ENCODE assay signal across 8 cellular contexts in the genomic region with DNA sequence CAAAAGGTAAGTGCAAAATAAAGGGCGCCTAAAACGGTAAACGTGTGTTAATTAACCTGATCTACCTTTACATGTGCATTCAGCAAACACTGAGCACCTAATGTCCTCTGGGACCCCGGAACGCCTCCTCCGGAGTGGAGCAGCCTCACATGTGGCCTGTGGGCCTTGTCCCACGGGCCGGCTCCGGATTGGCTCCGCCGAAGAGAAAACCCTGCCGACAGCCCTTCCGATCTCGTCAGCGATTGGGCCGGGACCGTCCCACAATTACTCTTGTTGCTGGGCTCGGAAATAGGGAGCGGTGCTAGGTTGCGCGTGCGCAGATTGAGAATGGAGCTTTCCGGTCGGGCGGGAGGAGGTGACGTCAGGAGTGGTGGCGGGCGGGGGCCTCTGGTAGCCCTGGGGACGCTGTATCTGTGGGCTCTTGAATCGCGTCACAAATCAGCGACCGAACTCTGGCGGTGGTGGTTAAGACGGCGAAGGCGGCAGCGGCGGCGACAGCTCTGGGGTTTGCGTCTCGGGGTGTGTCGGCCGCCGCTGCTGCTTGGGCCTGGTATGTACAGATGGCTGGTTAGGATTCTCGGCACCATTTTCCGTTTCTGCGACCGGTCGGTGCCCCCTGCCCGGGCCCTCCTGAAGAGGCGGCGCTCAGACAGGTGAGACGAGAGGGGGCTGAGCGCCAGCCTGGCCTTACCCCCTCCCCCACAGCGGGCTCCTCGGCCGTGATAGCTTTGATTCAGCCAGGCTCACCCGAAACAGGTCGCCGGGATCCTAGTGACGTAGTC. TPM values are rescaled to one million over a fixed set of nuclear protein-coding genes. Genes with fewer than 3 reads are reported as not detected.
DNase-seq lines count a peak whose midpoint lies in the region; ATAC-seq and TF ChIP-seq lines count a peak whose summit lies in the region.

A gene (plus strand): TSS at position 434 of the 782 bp plus-strand sequence. CDS start 119 bp downstream, at position 553.

- H3K27ac ChIP-seq in heart right ventricle (peak within 1 kb of the TSS; percentile 72 to 99 (median 94)), upper lobe of left lung (peak within 1 kb of the TSS; percentile 96 to 97 (median 96))

- WGBS in heart right ventricle, 2 donors = 0% methylated on average over 62 of the region's 62 CpGs
- WGBS in upper lobe of left lung, 2 donors = 0 to 2% methylated on average over 18 to 60 of the region's 62 CpGs

- peak in 1 of 4 donors; percentile 13 for TF ChIP-seq EP300 in upper lobe of left lung (IDR thresholded peaks at IDR 0.05)

- H3K27me3 ChIP-seq in heart right ventricle = no peaks in the 10 kb centered on the region
- H3K27me3 ChIP-seq in upper lobe of left lung = no peaks in the 10 kb centered on the region

- peak within 1 kb of the TSS; percentile 89 for H3K27ac Mint-ChIP-seq in T-helper 1 cell treated with Interleukin-12 subunit alpha and Interleukin-12 subunit beta and Interleukin-4 antibody, amounts not matched to agents 30 μg/mL and 1 μg/mL, for 36 hours

- no peaks in the 10 kb centered on the region for H3K9me3 Mint-ChIP-seq in T-helper 1 cell treated with Interleukin-12 subunit alpha and Interleukin-12 subunit beta and Interleukin-4 antibody, amounts not matched to agents 30 μg/mL and 1 μg/mL, for 36 hours

- TF ChIP-seq POLR2A in upper lobe of left lung (IDR thresholded peaks at IDR 0.05) = peak in 3 of 4 donors; percentile 69 to 94 (median 89)

- in situ Hi-C loops in GM13977 (cut with MboI; ENCODE audit: low pct_unique_long_range_greater_than_20kb, low sequenced_read_pairs, unreplicated experiment) = no loop called here

- ATAC-seq in HG02884 (IDR thresholded peaks at IDR 0.05; ENCODE audit: unreplicated experiment) (peak; percentile 96), heart right ventricle (peak; percentile 97 to 99 (median 98)), upper lobe of left lung (ENCODE audit: low FRiP score in 2 of 2) (peak; percentile 98)

- DNase-seq in GM13977 (ENCODE audit: low spot score) (peak; percentile 95), NCI-H1694 (lab: John Stamatoyannopoulos, UW) (peak; percentile 99), amniotic stem cell (lab: John Stamatoyannopoulos, UW) (peak; percentile 99), heart right ventricle (peak; percentile 99), posterior cingulate gyrus (peak; percentile 99 to 100 (median 100)), upper lobe of left lung (peak; percentile 99)

- peaks cover 0 to 11% (median 0%) of the 10 kb centered on the region in 9 donors for H3K36me3 ChIP-seq in heart right ventricle
- H3K36me3 ChIP-seq in upper lobe of left lung = peaks cover 0 to 7% (median 3%) of the 10 kb centered on the region in 4 donors

- H3K9me3 ChIP-seq in heart right ventricle (no peaks in the 10 kb centered on the region), upper lobe of left lung (no peaks in the 10 kb centered on the region)

- H3K27me3 Mint-ChIP-seq in T-helper 1 cell treated with Interleukin-12 subunit alpha and Interleukin-12 subunit beta and Interleukin-4 antibody, amounts not matched to agents 30 μg/mL and 1 μg/mL, for 36 hours (ENCODE audit: low read depth) = no peaks in the 10 kb centered on the region

- peaks cover 7 to 39% (median 28%) of the 10 kb centered on the region in 9 donors for H3K4me1 ChIP-seq in heart right ventricle
- H3K4me1 ChIP-seq in upper lobe of left lung = peaks cover 16 to 38% (median 25%) of the 10 kb centered on the region in 4 donors

- intact Hi-C loops in heart right ventricle (cut with DNase I) = loop anchor here in 5 of 10 donors (2.0 to 10.0 kb wide), 4 partner anchors 87 to 221 kb away; a partner anchor contains a TSS
- intact Hi-C loops in posterior cingulate gyrus (cut with DNase I) = no loop called here

- H3K4me1 Mint-ChIP-seq in T-helper 1 cell treated with Interleukin-12 subunit alpha and Interleukin-12 subunit beta and Interleukin-4 antibody, amounts not matched to agents 30 μg/mL and 1 μg/mL, for 36 hours (ENCODE audit: low read depth) = peaks cover 21% of the 10 kb centered on the region

- H3K4me3 Mint-ChIP-seq in T-helper 1 cell treated with Interleukin-12 subunit alpha and Interleukin-12 subunit beta and Interleukin-4 antibody, amounts not matched to agents 30 μg/mL and 1 μg/mL, for 36 hours = peak within 1 kb of the TSS; percentile 82

- peaks cover 7% of the 10 kb centered on the region for H3K36me3 Mint-ChIP-seq in T-helper 1 cell treated with Interleukin-12 subunit alpha and Interleukin-12 subunit beta and Interleukin-4 antibody, amounts not matched to agents 30 μg/mL and 1 μg/mL, for 36 hours (ENCODE audit: low read depth)

- H3K4me3 ChIP-seq in heart right ventricle (peak within 1 kb of the TSS; percentile 69 to 99 (median 91)), upper lobe of left lung (peak within 1 kb of the TSS; percentile 59 to 99 (median 80))

- TF ChIP-seq CTCF in GM13977 (IDR thresholded peaks at IDR 0.05; ENCODE audit: extremely low read depth, insufficient read depth, missing control alignments) (no peak), heart right ventricle (IDR thresholded peaks at IDR 0.05) (no peak), upper lobe of left lung (IDR thresholded peaks at IDR 0.05) (peak in 2 of 6 experiments; percentile 4 to 6)

RNA-seq across cellular contexts. Expression of the gene that starts here (rescaled TPM):
- total RNA-seq in heart right ventricle (10 to 100 TPM; 26.6 to 46.5 (median 39.0) TPM), upper lobe of left lung (10 to 100 TPM; 18.9 to 42.2 (median 31.6) TPM)
- polyA plus RNA-seq in heart right ventricle = 1 to 10 TPM; 7.9 to 8.0 TPM

Comparison
In these comparisons a context has a peak if more than half of its experiments do, and no peak if none do; other contexts are left out.
1. Peak in every context shown above with its lines: DNase-seq, ATAC-seq, H3K4me3 ChIP-seq and H3K27ac ChIP-seq.